ENCODE assay signal across 8 cellular contexts in genomic region chr3:129429080-129429451, GRCh38. TPM values are rescaled to one million over a fixed set of nuclear protein-coding genes. Genes with fewer than 3 reads are reported as not detected.
DNase-seq lines count a peak whose midpoint lies in the region; ATAC-seq and TF ChIP-seq lines count a peak whose summit lies in the region.

No MANE protein-coding gene starts in this region.

- peak; percentile 36 for DNase-seq in activated CD4-positive, alpha-beta T cell treated with anti-CD3 and anti-CD28 coated beads for 36 hours
- no peak for DNase-seq in activated CD4-positive, alpha-beta T cell treated with anti-CD3 and anti-CD28 coated beads for 1 hour
- DNase-seq in activated T-helper 2 cell treated with anti-CD3 and anti-CD28 coated beads, Interferon-gamma antibody, Interleukin-2, Interleukin-4, amounts not matched to agents 10 μg/mL and 5 μg/mL and 100 μg/mL, durations not matched to agents 14 hours and 24 hours and 36 hours (ENCODE audit: low spot score) = no peak
- DNase-seq in HPDE6-E6E7 (ENCODE audit: extremely low spot score) (no peak), 8988T (no peak)

- H3K4me1 Mint-ChIP-seq in activated CD4-positive, alpha-beta T cell treated with anti-CD3 and anti-CD28 coated beads for 36 hours = peaks cover 41% of the 10 kb centered on the region
- H3K4me1 Mint-ChIP-seq in activated T-helper 2 cell treated with anti-CD3 and anti-CD28 coated beads, Interferon-gamma antibody, Interleukin-2, Interleukin-4, amounts not matched to agents 10 μg/mL and 5 μg/mL and 100 μg/mL, durations not matched to agents 14 hours and 24 hours and 36 hours (ENCODE audit: low read depth) = peaks cover 24% of the 10 kb centered on the region

- no peak overlapping the region for H3K4me3 ChIP-seq in liver (ENCODE audit: low read depth in 1 of 3, low read length in 3 of 3)
- H3K4me3 ChIP-seq in subcutaneous abdominal adipose tissue (ENCODE audit: low read depth in 1 of 5, low read length in 5 of 5) = peak overlapping the region in 4 of 5 donors; percentile 58 to 79 (median 76)

- no peak for TF ChIP-seq CTCF in liver (IDR thresholded peaks at IDR 0.05; ENCODE audit: low read depth, low read length, missing input control)

- POLR2A ChIA-PET in activated CD4-positive, alpha-beta T cell treated with anti-CD3 and anti-CD28 coated beads for 36 hours (lab: Charles Lee) = interaction anchor here (0.6 to 1.4 kb wide), 3 partner anchors 11 to 551 kb away, joined by 3 to 6 read pairs (median 3); partner anchors contain the start of genes IFT122 and MBD4

- intact Hi-C loops in activated CD4-positive, alpha-beta T cell treated with anti-CD3 and anti-CD28 coated beads for 36 hours (cut with DNase I, micrococcal nuclease) = loop anchor here in 1 of 2 experiments (5.0 kb wide), 1 partner anchor 1757 kb away; the partner anchor contains the start of gene ABTB1
- intact Hi-C loops in activated T-helper 2 cell treated with anti-CD3 and anti-CD28 coated beads, Interferon-gamma antibody, Interleukin-2, Interleukin-4, amounts not matched to agents 10 μg/mL and 5 μg/mL and 100 μg/mL, durations not matched to agents 14 hours and 24 hours and 36 hours (cut with micrococcal nuclease) = no loop called here

- no peaks in the 10 kb centered on the region for H3K9me3 Mint-ChIP-seq in activated CD4-positive, alpha-beta T cell treated with anti-CD3 and anti-CD28 coated beads for 36 hours (ENCODE audit: low read depth)
- H3K9me3 Mint-ChIP-seq in activated T-helper 2 cell treated with anti-CD3 and anti-CD28 coated beads, Interferon-gamma antibody, Interleukin-2, Interleukin-4, amounts not matched to agents 10 μg/mL and 5 μg/mL and 100 μg/mL, durations not matched to agents 14 hours and 24 hours and 36 hours = no peaks in the 10 kb centered on the region

- H3K4me3 Mint-ChIP-seq in activated CD4-positive, alpha-beta T cell treated with anti-CD3 and anti-CD28 coated beads for 36 hours = peak overlapping the region; percentile 59
- peak overlapping the region; percentile 62 for H3K4me3 Mint-ChIP-seq in activated T-helper 2 cell treated with anti-CD3 and anti-CD28 coated beads, Interferon-gamma antibody, Interleukin-2, Interleukin-4, amounts not matched to agents 10 μg/mL and 5 μg/mL and 100 μg/mL, durations not matched to agents 14 hours and 24 hours and 36 hours (ENCODE audit: low read depth)

- no peak for TF ChIP-seq POLR2A in GM18505 (IDR thresholded peaks at IDR 0.05; ENCODE audit: borderline replicate concordance, extremely low read depth, insufficient read depth, insufficient read length)

- WGBS in liver = 92% methylated on average over 3 of the region's 3 CpGs

- peaks cover 26% of the 10 kb centered on the region for H3K36me3 Mint-ChIP-seq in activated CD4-positive, alpha-beta T cell treated with anti-CD3 and anti-CD28 coated beads for 36 hours (ENCODE audit: low read depth)
- H3K36me3 Mint-ChIP-seq in activated T-helper 2 cell treated with anti-CD3 and anti-CD28 coated beads, Interferon-gamma antibody, Interleukin-2, Interleukin-4, amounts not matched to agents 10 μg/mL and 5 μg/mL and 100 μg/mL, durations not matched to agents 14 hours and 24 hours and 36 hours (ENCODE audit: low read depth) = peaks cover 39% of the 10 kb centered on the region

- peaks cover 5 to 33% (median 25%) of the 10 kb centered on the region in 4 donors for H3K4me1 ChIP-seq in liver (ENCODE audit: control insufficient read depth in 4 of 4, insufficient read depth in 4 of 4, low read length in 3 of 4)
- peaks cover 0 to 19% (median 14%) of the 10 kb centered on the region in 5 donors for H3K4me1 ChIP-seq in subcutaneous abdominal adipose tissue (ENCODE audit: control insufficient read depth in 5 of 5, insufficient read depth in 5 of 5, low read length in 5 of 5)

- H3K27me3 ChIP-seq in liver (ENCODE audit: control insufficient read depth in 4 of 4, insufficient read depth in 4 of 4, low read length in 3 of 4) (no peaks in the 10 kb centered on the region), subcutaneous abdominal adipose tissue (ENCODE audit: control insufficient read depth in 5 of 5, insufficient read depth in 4 of 5, low read length in 5 of 5) (no peaks in the 10 kb centered on the region)

- H3K9ac ChIP-seq in liver (ENCODE audit: low read depth in 1 of 2, low read length in 2 of 2) = no peak overlapping the region
- H3K9ac ChIP-seq in subcutaneous abdominal adipose tissue (ENCODE audit: low read length in 5 of 5) = peak overlapping the region in 2 of 5 donors; percentile 30 to 70

- CTCF ChIA-PET in activated CD4-positive, alpha-beta T cell treated with anti-CD3 and anti-CD28 coated beads for 36 hours (lab: Charles Lee) = interaction anchor here (0.7 to 2.6 kb wide), 5 partner anchors 9 to 184 kb away, joined by 3 to 12 read pairs (median 4); partner anchors contain the start of genes IFT122 and MBD4

- peak; percentile 28 for ATAC-seq in activated CD4-positive, alpha-beta T cell treated with anti-CD3 and anti-CD28 coated beads for 36 hours
- no peak for ATAC-seq in GM18505 (IDR thresholded peaks at IDR 0.05; ENCODE audit: unreplicated experiment)

- H3K27ac ChIP-seq in liver (ENCODE audit: low read depth in 1 of 2, low read length in 2 of 2) (peak overlapping the region; percentile 5 to 53), subcutaneous abdominal adipose tissue (ENCODE audit: low read depth, low read length) (peak overlapping the region; percentile 8)

- no peak for TF ChIP-seq RAD21 in liver (IDR thresholded peaks at IDR 0.05)

- no peaks in the 10 kb centered on the region for H3K27me3 Mint-ChIP-seq in activated CD4-positive, alpha-beta T cell treated with anti-CD3 and anti-CD28 coated beads for 36 hours
- H3K27me3 Mint-ChIP-seq in activated T-helper 2 cell treated with anti-CD3 and anti-CD28 coated beads, Interferon-gamma antibody, Interleukin-2, Interleukin-4, amounts not matched to agents 10 μg/mL and 5 μg/mL and 100 μg/mL, durations not matched to agents 14 hours and 24 hours and 36 hours (ENCODE audit: low read depth) = peaks cover 8% of the 10 kb centered on the region

- H3K9me3 ChIP-seq in liver (ENCODE audit: control insufficient read depth in 4 of 4, low read length in 3 of 4) (no peaks in the 10 kb centered on the region), subcutaneous abdominal adipose tissue (ENCODE audit: control insufficient read depth in 5 of 5, low read length in 5 of 5) (no peaks in the 10 kb centered on the region)

- H3K36me3 ChIP-seq in liver (ENCODE audit: control insufficient read depth in 4 of 4, insufficient read depth in 3 of 4, low read depth in 1 of 4, low read length in 3 of 4) (peaks cover 5 to 20% (median 15%) of the 10 kb centered on the region in 4 donors), subcutaneous abdominal adipose tissue (ENCODE audit: control insufficient read depth in 5 of 5, insufficient read depth in 5 of 5, low read length in 5 of 5) (peaks cover 22 to 44% (median 29%) of the 10 kb centered on the region in 5 donors)

- peak overlapping the region; percentile 63 for H3K27ac Mint-ChIP-seq in activated CD4-positive, alpha-beta T cell treated with anti-CD3 and anti-CD28 coated beads for 36 hours
- H3K27ac Mint-ChIP-seq in activated T-helper 2 cell treated with anti-CD3 and anti-CD28 coated beads, Interferon-gamma antibody, Interleukin-2, Interleukin-4, amounts not matched to agents 10 μg/mL and 5 μg/mL and 100 μg/mL, durations not matched to agents 14 hours and 24 hours and 36 hours = peak overlapping the region; percentile 64

TF ChIP-seq in liver, 16 proteins besides CTCF, POLR2A, EP300 and RAD21:
- TF ChIP-seq YY1 (IDR thresholded peaks at IDR 0.05) (no peak), GABPA (IDR thresholded peaks at IDR 0.05 in 1 of 2, conservative IDR thresholded peaks at IDR 0.05 in 1 of 2) (no peak), EGR1 (IDR thresholded peaks at IDR 0.05; ENCODE audit: low read depth in 2 of 2) (no peak), SP1 (IDR thresholded peaks at IDR 0.05) (no peak), NR2F2 (IDR thresholded peaks at IDR 0.05) (no peak)

RNA-seq across cellular contexts. Expression of gene EFCAB12, which starts 0.6 kb away (rescaled TPM):
- under 1 TPM; 0.56 to 0.73 TPM for total RNA-seq in activated CD4-positive, alpha-beta T cell treated with anti-CD3 and anti-CD28 coated beads for 36 hours
- total RNA-seq in activated T-helper 2 cell treated with anti-CD3 and anti-CD28 coated beads, Interferon-gamma antibody, Interleukin-2, Interleukin-4, amounts not matched to agents 10 μg/mL and 5 μg/mL and 100 μg/mL, durations not matched to agents 14 hours and 24 hours and 36 hours = 0.25 and 0.48 TPM in 2 replicates
- total RNA-seq in liver = under 1 TPM; 0.37 to 0.67 TPM
- 1 to 10 TPM in 1 of 2 donors, under 1 TPM in 1; 0.62 to 2.4 TPM for polyA plus RNA-seq in liver

RNA-seq across cellular contexts. Expression of gene MBD4, which starts 10.7 kb away (rescaled TPM):
- total RNA-seq in activated CD4-positive, alpha-beta T cell treated with anti-CD3 and anti-CD28 coated beads for 36 hours = 10 to 100 TPM; 51.3 to 52.4 TPM
- total RNA-seq in activated T-helper 2 cell treated with anti-CD3 and anti-CD28 coated beads, Interferon-gamma antibody, Interleukin-2, Interleukin-4, amounts not matched to agents 10 μg/mL and 5 μg/mL and 100 μg/mL, durations not matched to agents 14 hours and 24 hours and 36 hours = 41.9 and 45.9 TPM in 2 replicates
- total RNA-seq in liver = 10 to 100 TPM; 16.9 to 17.1 TPM
- 10 to 100 TPM; 17.4 to 24.8 TPM for polyA plus RNA-seq in liver

RNA-seq across cellular contexts. Expression of gene IFT122, which starts 11.0 kb away (rescaled TPM):
- 10 to 100 TPM; 18.4 to 22.6 TPM for total RNA-seq in activated CD4-positive, alpha-beta T cell treated with anti-CD3 and anti-CD28 coated beads for 36 hours
- 15.7 and 17.6 TPM in 2 replicates for total RNA-seq in activated T-helper 2 cell treated with anti-CD3 and anti-CD28 coated beads, Interferon-gamma antibody, Interleukin-2, Interleukin-4, amounts not matched to agents 10 μg/mL and 5 μg/mL and 100 μg/mL, durations not matched to agents 14 hours and 24 hours and 36 hours
- total RNA-seq in liver = 10 to 100 TPM; 14.9 to 25.8 TPM
- 1 to 10 TPM; 3.3 to 6.3 TPM for polyA plus RNA-seq in liver

Comparison
In these comparisons a context has a peak if more than half of its experiments do, and no peak if none do; other contexts are left out.
1. H3K4me3 ChIP-seq: peak in subcutaneous abdominal adipose tissue (4 of 5); none in liver (0 of 3).